In genomic region chr3:38165722-38166387, GRCh38 we compare ENCODE assay signal across 8 cellular contexts. TPM values are rescaled to one million over a fixed set of nuclear protein-coding genes. Genes with fewer than 3 reads are reported as not detected.
DNase-seq lines count a peak whose midpoint lies in the region; ATAC-seq and TF ChIP-seq lines count a peak whose summit lies in the region.

No MANE protein-coding gene starts in this region.

- DNase-seq in Daoy (ENCODE audit: low read depth) (peak; percentile 11), HK-2 (ENCODE audit: unreplicated experiment) (peak; percentile 14), heart left ventricle (peak in 2 of 5 donors; percentile 70 to 72), posterior vena cava (ENCODE audit: low spot score) (peak; percentile 91), hippocampal formation (lab: John Stamatoyannopoulos, UW) (no peak)
- DNase-seq in activated T-helper 1 cell treated with anti-CD3 and anti-CD28 coated beads, Interleukin-12 subunit alpha, Interleukin-12 subunit beta, Interleukin-2, Interleukin-4 antibody, amounts not matched to agents 30 ng/mL and 10 ng/mL and 1 ng/mL, durations not matched to agents 14 hours and 24 hours and 36 hours (ENCODE audit: low spot score) = no peak

- H3K27ac Mint-ChIP-seq in activated T-helper 1 cell treated with anti-CD3 and anti-CD28 coated beads, Interleukin-12 subunit alpha, Interleukin-12 subunit beta, Interleukin-2, Interleukin-4 antibody, amounts not matched to agents 30 ng/mL and 10 ng/mL and 1 ng/mL, durations not matched to agents 14 hours and 24 hours and 36 hours = peak overlapping the region; percentile 100

- H3K4me1 ChIP-seq in heart left ventricle = peaks cover 0 to 35% (median 15%) of the 10 kb centered on the region in 12 donors

- peaks cover 19% of the 10 kb centered on the region for H3K36me3 Mint-ChIP-seq in activated T-helper 1 cell treated with anti-CD3 and anti-CD28 coated beads, Interleukin-12 subunit alpha, Interleukin-12 subunit beta, Interleukin-2, Interleukin-4 antibody, amounts not matched to agents 30 ng/mL and 10 ng/mL and 1 ng/mL, durations not matched to agents 14 hours and 24 hours and 36 hours (ENCODE audit: low read depth)

- peak in 1 of 12 donors; percentile 3 for TF ChIP-seq CTCF in heart left ventricle (IDR thresholded peaks at IDR 0.05)

- 1 to 2% (median 1%) methylated on average over 37 to 62 of the region's 62 CpGs for WGBS in heart left ventricle, 4 donors

- H3K27me3 ChIP-seq in heart left ventricle = no peaks in the 10 kb centered on the region

- ATAC-seq in heart left ventricle = peak in 2 of 4 donors; percentile 21 to 45
- ATAC-seq in HG02588 (IDR thresholded peaks at IDR 0.05; ENCODE audit: unreplicated experiment) = no peak
- ATAC-seq in HG02981 (IDR thresholded peaks at IDR 0.05; ENCODE audit: unreplicated experiment) = no peak

- H3K9me3 Mint-ChIP-seq in activated T-helper 1 cell treated with anti-CD3 and anti-CD28 coated beads, Interleukin-12 subunit alpha, Interleukin-12 subunit beta, Interleukin-2, Interleukin-4 antibody, amounts not matched to agents 30 ng/mL and 10 ng/mL and 1 ng/mL, durations not matched to agents 14 hours and 24 hours and 36 hours = no peaks in the 10 kb centered on the region

- no peaks in the 10 kb centered on the region for H3K27me3 Mint-ChIP-seq in activated T-helper 1 cell treated with anti-CD3 and anti-CD28 coated beads, Interleukin-12 subunit alpha, Interleukin-12 subunit beta, Interleukin-2, Interleukin-4 antibody, amounts not matched to agents 30 ng/mL and 10 ng/mL and 1 ng/mL, durations not matched to agents 14 hours and 24 hours and 36 hours (ENCODE audit: insufficient read depth)

- peak overlapping the region; percentile 89 to 99 (median 97) for H3K27ac ChIP-seq in heart left ventricle

- H3K9me3 ChIP-seq in heart left ventricle = no peaks in the 10 kb centered on the region

- H3K4me3 ChIP-seq in heart left ventricle = peak overlapping the region; percentile 65 to 99 (median 91)

- H3K4me1 Mint-ChIP-seq in activated T-helper 1 cell treated with anti-CD3 and anti-CD28 coated beads, Interleukin-12 subunit alpha, Interleukin-12 subunit beta, Interleukin-2, Interleukin-4 antibody, amounts not matched to agents 30 ng/mL and 10 ng/mL and 1 ng/mL, durations not matched to agents 14 hours and 24 hours and 36 hours (ENCODE audit: low read depth) = peaks cover 43% of the 10 kb centered on the region

- intact Hi-C loops in activated T-helper 1 cell treated with anti-CD3 and anti-CD28 coated beads, Interleukin-12 subunit alpha, Interleukin-12 subunit beta, Interleukin-2, Interleukin-4 antibody, amounts not matched to agents 30 ng/mL and 10 ng/mL and 1 ng/mL, durations not matched to agents 14 hours and 24 hours and 36 hours (cut with micrococcal nuclease) = loop anchor here (1.0 to 10.0 kb wide), 8 partner anchors 29 to 1219 kb away; partner anchors contain the start of genes ACAA1, ACVR2B, EPM2AIP1 and EXOG
- intact Hi-C loops in heart left ventricle (cut with DNase I) (loop anchor here in 6 of 10 donors (1.0 to 2.0 kb wide), 3 partner anchors 27 to 29 kb away; partner anchors contain the start of genes ACAA1 (in 5 of the 6) and MYD88 (in 1 of the 6)), posterior vena cava (cut with DNase I) (no loop called here)

- TF ChIP-seq POLR2A in heart left ventricle (IDR thresholded peaks at IDR 0.05) = no peak

- peak overlapping the region; percentile 98 for H3K4me3 Mint-ChIP-seq in activated T-helper 1 cell treated with anti-CD3 and anti-CD28 coated beads, Interleukin-12 subunit alpha, Interleukin-12 subunit beta, Interleukin-2, Interleukin-4 antibody, amounts not matched to agents 30 ng/mL and 10 ng/mL and 1 ng/mL, durations not matched to agents 14 hours and 24 hours and 36 hours

- H3K36me3 ChIP-seq in heart left ventricle = no peaks in the 10 kb centered on the region

RNA-seq across cellular contexts. Expression of gene OXSR1, which starts 0.5 kb away (rescaled TPM):
- 22.6 and 23.6 TPM in 2 replicates for total RNA-seq in Daoy (2014; rRNA removed; shearing (Covaris generic))
- total RNA-seq in activated T-helper 1 cell treated with anti-CD3 and anti-CD28 coated beads, Interleukin-12 subunit alpha, Interleukin-12 subunit beta, Interleukin-2, Interleukin-4 antibody, amounts not matched to agents 30 ng/mL and 10 ng/mL and 1 ng/mL, durations not matched to agents 14 hours and 24 hours and 36 hours = 48.6 and 50.8 TPM in 2 replicates
- total RNA-seq in heart left ventricle (10 to 100 TPM; 21.4 to 38.3 (median 31.7) TPM), posterior vena cava (10 to 100 TPM; 30.4 to 52.3 TPM)
- polyA plus RNA-seq in heart left ventricle = 10 to 100 TPM; 10.4 to 32.6 TPM

RNA-seq across cellular contexts. Expression of gene MYD88, which starts 27.4 kb away (rescaled TPM):
- total RNA-seq in Daoy (2014; rRNA removed; shearing (Covaris generic)) = 4.4 and 8.1 TPM in 2 replicates
- total RNA-seq in activated T-helper 1 cell treated with anti-CD3 and anti-CD28 coated beads, Interleukin-12 subunit alpha, Interleukin-12 subunit beta, Interleukin-2, Interleukin-4 antibody, amounts not matched to agents 30 ng/mL and 10 ng/mL and 1 ng/mL, durations not matched to agents 14 hours and 24 hours and 36 hours = 38.6 and 42.1 TPM in 2 replicates
- total RNA-seq in heart left ventricle = 10 to 100 TPM in 3 of 9 donors, 1 to 10 TPM in 6; 5.4 to 47.2 (median 8.2) TPM
- polyA plus RNA-seq in heart left ventricle = 10 to 100 TPM in 1 of 2 donors, 1 to 10 TPM in 1; 3.7 to 11.7 TPM
- 10 to 100 TPM; 24.7 to 26.3 TPM for total RNA-seq in posterior vena cava

RNA-seq across cellular contexts. Expression of gene ACAA1, which starts 28.9 kb away (rescaled TPM):
- total RNA-seq in Daoy (2014; rRNA removed; shearing (Covaris generic)) = 11.2 and 13.1 TPM in 2 replicates
- 69.3 and 73.4 TPM in 2 replicates for total RNA-seq in activated T-helper 1 cell treated with anti-CD3 and anti-CD28 coated beads, Interleukin-12 subunit alpha, Interleukin-12 subunit beta, Interleukin-2, Interleukin-4 antibody, amounts not matched to agents 30 ng/mL and 10 ng/mL and 1 ng/mL, durations not matched to agents 14 hours and 24 hours and 36 hours
- 100 to 1,000 TPM in 7 of 9 donors, 10 to 100 TPM in 2; 84.4 to 139 (median 105) TPM for total RNA-seq in heart left ventricle
- 100 to 1,000 TPM in 1 of 2 donors, 10 to 100 TPM in 1; 62.7 to 136 TPM for polyA plus RNA-seq in heart left ventricle
- 10 to 100 TPM; 29.8 to 41.9 TPM for total RNA-seq in posterior vena cava

Comparison
In these comparisons a context has a peak if more than half of its experiments do, and no peak if none do; other contexts are left out.
1. DNase-seq: peak in Daoy (single experiment), HK-2 (single experiment) and posterior vena cava (single experiment); none in activated T-helper 1 cell treated with anti-CD3 and anti-CD28 coated beads, Interleukin-12 subunit alpha, Interleukin-12 subunit beta, Interleukin-2, Interleukin-4 antibody, amounts not matched to agents 30 ng/mL and 10 ng/mL and 1 ng/mL, durations not matched to agents 14 hours and 24 hours and 36 hours (single experiment) and hippocampal formation (0 of 2).
2. intact Hi-C loops: an anchor here in activated T-helper 1 cell treated with anti-CD3 and anti-CD28 coated beads, Interleukin-12 subunit alpha, Interleukin-12 subunit beta, Interleukin-2, Interleukin-4 antibody, amounts not matched to agents 30 ng/mL and 10 ng/mL and 1 ng/mL, durations not matched to agents 14 hours and 24 hours and 36 hours (1.0 to 10.0 kb wide) and heart left ventricle (1.0 to 2.0 kb wide); none called in posterior vena cava.